ENCODE assay signal across 1 cellular context in the genomic region with DNA sequence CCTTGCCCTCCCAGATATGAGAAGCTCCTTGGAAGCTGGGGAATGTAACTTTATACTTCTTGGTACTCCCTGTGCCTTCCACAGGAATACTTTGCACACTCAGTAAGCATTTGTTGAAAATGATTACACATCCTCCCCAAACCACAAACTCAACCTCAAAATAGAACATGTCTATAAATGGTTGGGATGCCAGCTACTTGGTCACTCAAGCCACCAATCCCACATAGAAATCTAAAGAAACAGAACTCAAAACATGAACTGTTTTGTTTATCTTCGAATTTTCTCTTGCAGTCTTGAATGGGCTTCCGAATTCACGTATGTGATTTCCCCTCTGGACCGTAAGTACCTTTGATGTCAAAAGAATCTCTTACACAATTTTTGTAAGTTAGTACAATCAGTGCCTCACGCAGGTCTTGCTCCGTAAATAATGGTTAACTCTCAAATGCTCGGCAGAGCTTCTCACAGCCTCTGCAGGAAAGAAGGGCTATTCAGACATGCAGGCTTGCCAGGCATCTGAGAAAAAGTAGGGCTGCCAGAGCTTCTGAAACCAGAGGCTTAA.
TF ChIP-seq lines count a peak whose summit lies in the region.

No MANE protein-coding gene starts in this region.

TF ChIP-seq in GM23338, 12 proteins besides CTCF, POLR2A, EP300 and RAD21 (continued from another document):
- TF ChIP-seq, protein P1, sequence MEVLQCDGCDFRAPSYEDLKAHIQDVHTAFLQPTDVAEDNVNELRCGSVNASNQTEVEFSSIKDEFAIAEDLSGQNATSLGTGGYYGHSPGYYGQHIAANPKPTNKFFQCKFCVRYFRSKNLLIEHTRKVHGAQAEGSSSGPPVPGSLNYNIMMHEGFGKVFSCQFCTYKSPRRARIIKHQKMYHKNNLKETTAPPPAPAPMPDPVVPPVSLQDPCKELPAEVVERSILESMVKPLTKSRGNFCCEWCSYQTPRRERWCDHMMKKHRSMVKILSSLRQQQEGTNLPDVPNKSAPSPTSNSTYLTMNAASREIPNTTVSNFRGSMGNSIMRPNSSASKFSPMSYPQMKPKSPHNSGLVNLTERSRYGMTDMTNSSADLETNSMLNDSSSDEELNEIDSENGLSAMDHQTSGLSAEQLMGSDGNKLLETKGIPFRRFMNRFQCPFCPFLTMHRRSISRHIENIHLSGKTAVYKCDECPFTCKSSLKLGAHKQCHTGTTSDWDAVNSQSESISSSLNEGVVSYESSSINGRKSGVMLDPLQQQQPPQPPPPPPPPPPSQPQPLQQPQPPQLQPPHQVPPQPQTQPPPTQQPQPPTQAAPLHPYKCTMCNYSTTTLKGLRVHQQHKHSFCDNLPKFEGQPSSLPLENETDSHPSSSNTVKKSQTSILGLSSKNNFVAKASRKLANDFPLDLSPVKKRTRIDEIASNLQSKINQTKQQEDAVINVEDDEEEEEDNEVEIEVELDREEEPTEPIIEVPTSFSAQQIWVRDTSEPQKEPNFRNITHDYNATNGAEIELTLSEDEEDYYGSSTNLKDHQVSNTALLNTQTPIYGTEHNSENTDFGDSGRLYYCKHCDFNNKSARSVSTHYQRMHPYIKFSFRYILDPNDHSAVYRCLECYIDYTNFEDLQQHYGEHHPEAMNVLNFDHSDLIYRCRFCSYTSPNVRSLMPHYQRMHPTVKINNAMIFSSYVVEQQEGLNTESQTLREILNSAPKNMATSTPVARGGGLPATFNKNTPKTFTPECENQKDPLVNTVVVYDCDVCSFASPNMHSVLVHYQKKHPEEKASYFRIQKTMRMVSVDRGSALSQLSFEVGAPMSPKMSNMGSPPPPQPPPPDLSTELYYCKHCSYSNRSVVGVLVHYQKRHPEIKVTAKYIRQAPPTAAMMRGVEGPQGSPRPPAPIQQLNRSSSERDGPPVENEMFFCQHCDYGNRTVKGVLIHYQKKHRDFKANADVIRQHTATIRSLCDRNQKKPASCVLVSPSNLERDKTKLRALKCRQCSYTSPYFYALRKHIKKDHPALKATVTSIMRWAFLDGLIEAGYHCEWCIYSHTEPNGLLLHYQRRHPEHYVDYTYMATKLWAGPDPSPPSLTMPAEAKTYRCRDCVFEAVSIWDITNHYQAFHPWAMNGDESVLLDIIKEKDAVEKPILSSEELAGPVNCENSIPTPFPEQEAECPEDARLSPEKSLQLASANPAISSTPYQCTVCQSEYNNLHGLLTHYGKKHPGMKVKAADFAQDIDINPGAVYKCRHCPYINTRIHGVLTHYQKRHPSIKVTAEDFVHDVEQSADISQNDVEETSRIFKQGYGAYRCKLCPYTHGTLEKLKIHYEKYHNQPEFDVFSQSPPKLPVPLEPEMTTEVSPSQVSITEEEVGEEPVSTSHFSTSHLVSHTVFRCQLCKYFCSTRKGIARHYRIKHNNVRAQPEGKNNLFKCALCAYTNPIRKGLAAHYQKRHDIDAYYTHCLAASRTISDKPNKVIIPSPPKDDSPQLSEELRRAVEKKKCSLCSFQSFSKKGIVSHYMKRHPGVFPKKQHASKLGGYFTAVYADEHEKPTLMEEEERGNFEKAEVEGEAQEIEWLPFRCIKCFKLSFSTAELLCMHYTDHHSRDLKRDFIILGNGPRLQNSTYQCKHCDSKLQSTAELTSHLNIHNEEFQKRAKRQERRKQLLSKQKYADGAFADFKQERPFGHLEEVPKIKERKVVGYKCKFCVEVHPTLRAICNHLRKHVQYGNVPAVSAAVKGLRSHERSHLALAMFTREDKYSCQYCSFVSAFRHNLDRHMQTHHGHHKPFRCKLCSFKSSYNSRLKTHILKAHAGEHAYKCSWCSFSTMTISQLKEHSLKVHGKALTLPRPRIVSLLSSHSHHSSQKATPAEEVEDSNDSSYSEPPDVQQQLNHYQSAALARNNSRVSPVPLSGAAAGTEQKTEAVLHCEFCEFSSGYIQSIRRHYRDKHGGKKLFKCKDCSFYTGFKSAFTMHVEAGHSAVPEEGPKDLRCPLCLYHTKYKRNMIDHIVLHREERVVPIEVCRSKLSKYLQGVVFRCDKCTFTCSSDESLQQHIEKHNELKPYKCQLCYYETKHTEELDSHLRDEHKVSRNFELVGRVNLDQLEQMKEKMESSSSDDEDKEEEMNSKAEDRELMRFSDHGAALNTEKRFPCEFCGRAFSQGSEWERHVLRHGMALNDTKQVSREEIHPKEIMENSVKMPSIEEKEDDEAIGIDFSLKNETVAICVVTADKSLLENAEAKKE (CRISPR knock-in tag; IDR thresholded peaks at IDR 0.05): no peak
- TF ChIP-seq, protein P2, sequence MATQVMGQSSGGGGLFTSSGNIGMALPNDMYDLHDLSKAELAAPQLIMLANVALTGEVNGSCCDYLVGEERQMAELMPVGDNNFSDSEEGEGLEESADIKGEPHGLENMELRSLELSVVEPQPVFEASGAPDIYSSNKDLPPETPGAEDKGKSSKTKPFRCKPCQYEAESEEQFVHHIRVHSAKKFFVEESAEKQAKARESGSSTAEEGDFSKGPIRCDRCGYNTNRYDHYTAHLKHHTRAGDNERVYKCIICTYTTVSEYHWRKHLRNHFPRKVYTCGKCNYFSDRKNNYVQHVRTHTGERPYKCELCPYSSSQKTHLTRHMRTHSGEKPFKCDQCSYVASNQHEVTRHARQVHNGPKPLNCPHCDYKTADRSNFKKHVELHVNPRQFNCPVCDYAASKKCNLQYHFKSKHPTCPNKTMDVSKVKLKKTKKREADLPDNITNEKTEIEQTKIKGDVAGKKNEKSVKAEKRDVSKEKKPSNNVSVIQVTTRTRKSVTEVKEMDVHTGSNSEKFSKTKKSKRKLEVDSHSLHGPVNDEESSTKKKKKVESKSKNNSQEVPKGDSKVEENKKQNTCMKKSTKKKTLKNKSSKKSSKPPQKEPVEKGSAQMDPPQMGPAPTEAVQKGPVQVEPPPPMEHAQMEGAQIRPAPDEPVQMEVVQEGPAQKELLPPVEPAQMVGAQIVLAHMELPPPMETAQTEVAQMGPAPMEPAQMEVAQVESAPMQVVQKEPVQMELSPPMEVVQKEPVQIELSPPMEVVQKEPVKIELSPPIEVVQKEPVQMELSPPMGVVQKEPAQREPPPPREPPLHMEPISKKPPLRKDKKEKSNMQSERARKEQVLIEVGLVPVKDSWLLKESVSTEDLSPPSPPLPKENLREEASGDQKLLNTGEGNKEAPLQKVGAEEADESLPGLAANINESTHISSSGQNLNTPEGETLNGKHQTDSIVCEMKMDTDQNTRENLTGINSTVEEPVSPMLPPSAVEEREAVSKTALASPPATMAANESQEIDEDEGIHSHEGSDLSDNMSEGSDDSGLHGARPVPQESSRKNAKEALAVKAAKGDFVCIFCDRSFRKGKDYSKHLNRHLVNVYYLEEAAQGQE (IDR thresholded peaks at IDR 0.05; ENCODE audit: unreplicated experiment): no peak
TF ChIP-seq in GM23338: peak in this region for 0.
